Comparison of ENCODE assay signal across 17 cellular contexts in the genomic region with DNA sequence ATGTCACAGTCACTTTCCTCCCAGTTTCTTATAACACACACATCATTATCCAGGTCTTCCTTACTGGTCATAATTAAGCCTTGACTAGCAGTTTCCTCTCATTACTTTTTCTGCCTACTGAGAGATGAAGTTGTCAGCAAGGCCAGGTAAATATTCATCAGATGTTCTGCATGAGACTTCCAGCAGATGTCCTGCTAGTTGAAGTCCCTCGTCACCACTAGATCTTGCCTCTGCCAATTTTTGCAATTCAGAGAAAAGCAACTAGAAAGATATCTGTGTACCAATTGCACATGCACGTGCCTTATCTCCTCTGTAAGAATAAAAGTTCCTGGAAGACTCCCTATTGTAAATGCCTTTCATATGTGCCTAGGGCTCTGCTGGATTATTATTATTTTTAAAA. TPM values are rescaled to one million over a fixed set of nuclear protein-coding genes. Genes with fewer than 3 reads are reported as not detected.
DNase-seq lines count a peak whose midpoint lies in the region; ATAC-seq, FAIRE-seq and TF ChIP-seq lines count a peak whose summit lies in the region.
"Had no signal": no experiment of that assay in that cellular context is flagged by ENCODE, and none has a peak within 500 bp of the region (broad histone marks: within the 10 kb centered on the region; RNA-seq: fewer than 3 reads in every experiment).

No MANE protein-coding gene starts in this region.

- CTCF ChIA-PET in HepG2 (lab: Yijun Ruan, JAX; ENCODE audit: low intra/inter-chr PET ratio, low total read pairs) (no interaction called here), GM12878 (lab: Yijun Ruan, JAX) (interaction anchor here (4.4 kb wide), 1 partner anchor 9 kb away, joined by 17 read pairs; no protein-coding TSS in a partner anchor)

- TF ChIP-seq RAD21 in liver (IDR thresholded peaks at IDR 0.05) (peak; percentile 56 to 63), HepG2 (CRISPR knock-in tag; IDR thresholded peaks at IDR 0.05) (no peak), GM12878 (IDR thresholded peaks at IDR 0.05; ENCODE audit: insufficient read depth, low read depth, low read length) (no peak)

- TF ChIP-seq POLR2A in HepG2 (IDR thresholded peaks at IDR 0.05; ENCODE audit: insufficient read depth in 1 of 2, low read depth in 2 of 2, low read length in 2 of 2) (no peak), GM12878 (IDR thresholded peaks at IDR 0.05; ENCODE audit: low read depth, low read length) (no peak)

- H3K9ac ChIP-seq in liver (ENCODE audit: low read depth in 1 of 2, low read length in 2 of 2) (no peak overlapping the region), HepG2 (ENCODE audit: insufficient read depth, low read depth, low read length) (no peak overlapping the region), GM12878 (ENCODE audit: control insufficient read depth, insufficient read depth, low read length) (no peak overlapping the region)
- H3K9ac ChIP-seq: BLaER1 treated with 17β-estradiol and CSF1 and Interleukin-3, amounts not matched to agents 10 nM and 100 nM had no signal

- DNase-seq in HepG2 (ENCODE audit: low spot score) (no peak), SK-MEL-5 (ENCODE audit: low read depth, low spot score) (peak; percentile 14), GM12878 (ENCODE audit: low read depth, low spot score) (no peak), upper lobe of right lung (no peak), frontal cortex (ENCODE audit: low spot score in 2 of 2) (no peak), activated gamma-delta T cell (lab: John Stamatoyannopoulos, UW) (no peak)
- DNase-seq: Calu3; CD8-positive, alpha-beta T cell; DMS79 treated with DMSO at 0.1 percent for 48 hours; GF-D8; H9 had no signal

- H2AFZ ChIP-seq in HepG2 (ENCODE audit: low read length) (no peak overlapping the region), GM12878 (ENCODE audit: control insufficient read depth, low read depth, low read length) (no peak overlapping the region)

- no peaks in the 10 kb centered on the region for H3K36me3 ChIP-seq in liver (ENCODE audit: control insufficient read depth in 4 of 4, insufficient read depth in 3 of 4, low read depth in 1 of 4, low read length in 3 of 4)
- H3K36me3 ChIP-seq in HepG2 (replicated peaks in 1 of 2; ENCODE audit: control insufficient read depth in 1 of 2, insufficient read depth in 2 of 2, low read length in 2 of 2), result no peaks in the 10 kb centered on the region
- H3K36me3 ChIP-seq in GM12878 (ENCODE audit: control insufficient read depth in 2 of 2, insufficient read depth in 2 of 2, low read length in 1 of 2), result no peaks in the 10 kb centered on the region
- no peaks in the 10 kb centered on the region for H3K36me3 ChIP-seq in upper lobe of right lung
- H3K36me3 ChIP-seq: BLaER1 treated with 17β-estradiol and CSF1 and Interleukin-3, amounts not matched to agents 10 nM and 100 nM had no signal

- intact Hi-C loops in HepG2 (cut with micrococcal nuclease; ENCODE audit: unreplicated experiment) (no loop called here), GM12878 (cut with micrococcal nuclease; ENCODE audit: unreplicated experiment) (no loop called here), upper lobe of right lung (cut with DNase I) (no loop called here)

- H3K27me3 ChIP-seq in liver (ENCODE audit: control insufficient read depth in 4 of 4, insufficient read depth in 4 of 4, low read length in 3 of 4) (no peaks in the 10 kb centered on the region), HepG2 (ENCODE audit: control insufficient read depth in 1 of 2, insufficient read depth in 2 of 2, low read length in 2 of 2) (no peaks in the 10 kb centered on the region), GM12878 (replicated peaks in 1 of 2; ENCODE audit: control insufficient read depth in 2 of 2, insufficient read depth in 2 of 2, low read length in 1 of 2) (no peaks in the 10 kb centered on the region; a peak in 1 of 4 replicates), upper lobe of right lung (no peaks in the 10 kb centered on the region)
- H3K27me3 ChIP-seq: BLaER1 treated with 17β-estradiol and CSF1 and Interleukin-3, amounts not matched to agents 10 nM and 100 nM had no signal

- no peak for FAIRE-seq in HepG2 (lab: Jason Lieb, UNC)
- FAIRE-seq in GM12878 (lab: Jason Lieb, UNC), result peak; percentile 70
- no peak for FAIRE-seq in frontal cortex (lab: Jason Lieb, UNC)
- FAIRE-seq: H1 had no signal

- H3K4me1 ChIP-seq in liver (ENCODE audit: control insufficient read depth in 4 of 4, insufficient read depth in 4 of 4, low read length in 3 of 4) (no peaks in the 10 kb centered on the region), HepG2 (ENCODE audit: insufficient read depth, low read length) (no peaks in the 10 kb centered on the region), GM12878 (ENCODE audit: control insufficient read depth, insufficient read depth, low read length) (no peaks in the 10 kb centered on the region), upper lobe of right lung (no peaks in the 10 kb centered on the region)
- H3K4me1 ChIP-seq: BLaER1 treated with 17β-estradiol and CSF1 and Interleukin-3, amounts not matched to agents 10 nM and 100 nM had no signal

- H3K27ac ChIP-seq in liver (ENCODE audit: low read depth in 1 of 2, low read length in 2 of 2) (no peak overlapping the region), HepG2 (ENCODE audit: extremely low read length, insufficient read depth, low read length) (no peak overlapping the region), GM12878 (ENCODE audit: control insufficient read depth, insufficient read depth) (no peak overlapping the region), upper lobe of right lung (no peak overlapping the region)
- H3K27ac ChIP-seq: BLaER1 treated with 17β-estradiol and CSF1 and Interleukin-3, amounts not matched to agents 10 nM and 100 nM had no signal

- in situ Hi-C loops in HepG2 (cut with HindIII; ENCODE audit: extremely low pct_ligation_motif_present, low pct_unique_long_range_greater_than_20kb), result no loop called here
- in situ Hi-C loops in SK-MEL-5 (cut with HindIII; ENCODE audit: low pct_unique_long_range_greater_than_20kb, low sequenced_read_pairs), result no loop called here
- in situ Hi-C loops in GM12878 (cut with MboI), result no loop called here

- POLR2A ChIA-PET in HepG2 (lab: Yijun Ruan, JAX), result no interaction called here
- POLR2A ChIA-PET in GM12878 (lab: Charles Lee), result no interaction called here

- H3K4me3 ChIP-seq in liver (ENCODE audit: low read depth in 1 of 3, low read length in 3 of 3) (no peak overlapping the region), HepG2 (replicated peaks in 1 of 3; ENCODE audit: insufficient read depth in 1 of 3, low read depth in 2 of 3, low read length in 3 of 3) (no peak overlapping the region), GM12878 (no peak overlapping the region), upper lobe of right lung (no peak overlapping the region)
- H3K4me3 ChIP-seq: BLaER1 treated with 17β-estradiol and CSF1 and Interleukin-3, amounts not matched to agents 10 nM and 100 nM had no signal

- ATAC-seq in HepG2 (no peak), GM12878 (no peak), upper lobe of right lung (no peak)
- ATAC-seq: CD8-positive, alpha-beta T cell had no signal

- H4K20me1 ChIP-seq in HepG2 (ENCODE audit: insufficient read depth, low read length) (no peaks in the 10 kb centered on the region), GM12878 (ENCODE audit: control insufficient read depth, insufficient read depth) (no peaks in the 10 kb centered on the region)
- H4K20me1 ChIP-seq: BLaER1 treated with 17β-estradiol and CSF1 and Interleukin-3, amounts not matched to agents 10 nM and 100 nM had no signal

- RAD21 ChIA-PET in GM12878 (lab: Charles Lee; ENCODE audit: unreplicated experiment), result no interaction called here

- no peaks in the 10 kb centered on the region for H3K79me2 ChIP-seq in HepG2 (ENCODE audit: insufficient read depth, low read length)
- no peaks in the 10 kb centered on the region for H3K79me2 ChIP-seq in GM12878 (ENCODE audit: control insufficient read depth, insufficient read depth, low read length)

- SMC1A ChIA-PET in GM12878 (lab: Charles Lee; ENCODE audit: uncharacterized antibody, unreplicated experiment), result no interaction called here

- H3K4me2 ChIP-seq in HepG2 (ENCODE audit: low read depth, low read length), result no peak overlapping the region
- H3K4me2 ChIP-seq in GM12878 (ENCODE audit: control insufficient read depth, insufficient read depth), result no peak overlapping the region
- H3K4me2 ChIP-seq: BLaER1 treated with 17β-estradiol and CSF1 and Interleukin-3, amounts not matched to agents 10 nM and 100 nM had no signal

- 20% methylated on average over 2 of the region's 2 CpGs for WGBS in liver
- 5% methylated on average over 2 of the region's 2 CpGs for WGBS in HepG2 (ENCODE audit: low lambda C conversion rate)
- WGBS in GM12878 (ENCODE audit: insufficient coverage, insufficient replicate concordance, low lambda C conversion rate, missing lambda C conversion rate), result 0% methylated on average over 2 of the region's 2 CpGs

- TF ChIP-seq CTCF in liver (IDR thresholded peaks at IDR 0.05; ENCODE audit: low read depth, low read length, missing input control) (no peak), HepG2 (CRISPR knock-in tag; IDR thresholded peaks at IDR 0.05) (no peak), GM12878 (IDR thresholded peaks at IDR 0.05 in 2 of 3, conservative IDR thresholded peaks at IDR 0.05 in 1 of 3; ENCODE audit: control insufficient read depth in 2 of 3, extremely low read depth in 1 of 3, insufficient read depth in 1 of 3, low read depth in 3 of 3, low read length in 3 of 3) (no peak), upper lobe of right lung (IDR thresholded peaks at IDR 0.05) (no peak)

- TF ChIP-seq EP300 in HepG2 (IDR thresholded peaks at IDR 0.05; ENCODE audit: low read depth in 2 of 2, low read length in 2 of 2) (no peak), HepG2 (CRISPR knock-in tag; IDR thresholded peaks at IDR 0.05; ENCODE audit: borderline replicate concordance) (no peak), GM12878 (IDR thresholded peaks at IDR 0.05; ENCODE audit: borderline replicate concordance in 1 of 2, control insufficient read depth in 1 of 2, low read depth in 2 of 2, low read length in 2 of 2) (no peak)

- H3K9me3 ChIP-seq in liver (ENCODE audit: control insufficient read depth in 4 of 4, low read length in 3 of 4) (no peaks in the 10 kb centered on the region), HepG2 (ENCODE audit: low read length) (no peaks in the 10 kb centered on the region), GM12878 (replicated peaks; ENCODE audit: control insufficient read depth, insufficient read depth, low read length) (no peaks in the 10 kb centered on the region), upper lobe of right lung (no peaks in the 10 kb centered on the region)
- H3K9me3 ChIP-seq: BLaER1 treated with 17β-estradiol and CSF1 and Interleukin-3, amounts not matched to agents 10 nM and 100 nM had no signal

- BruUV-seq in HepG2 (replicated peaks; lab: Mats Ljungman, UMichigan) (no TSS peak), GM12878 (replicated peaks; lab: Mats Ljungman, UMichigan) (no TSS peak)

RNA-seq across cellular contexts. Expression of a gene that starts 18.3 kb away (rescaled TPM):
- total RNA-seq in liver (10 to 100 TPM in 1 of 2 donors, under 1 TPM in 1; 0.08 to 17.2 TPM), HepG2 (2016; rRNA removed; fragmentation: Illumina TruSeq; extraction: Trizol) (not detected in 2 replicates), GM12878 (2014; rRNA removed) (0.06 and 0.38 TPM in 2 replicates), GM12878 (2014; rRNA removed; fragmentation: Illumina TruSeq; extraction: Trizol) (0.09 and 0.14 TPM in 2 replicates), GM12878 (2021) (0.35 and 0.38 TPM in 2 replicates), upper lobe of right lung (146 TPM), frontal cortex (0.41 TPM)
- polyA plus RNA-seq in liver (under 1 TPM in 1 of 2 donors, not detected in 1; 0.48 TPM), HepG2 (2011; rRNA removed) (not detected in 2 replicates), GM12878 (2011; rRNA removed) (0.58 and 0.99 TPM in 2 replicates), GM12878 (2014; fragmentation: Illumina TruSeq; extraction: Trizol) (0.16 TPM in 1 of 2 replicates, not detected in the other), GM12878 (2014; fragmentation: Nextera tagmentation; extraction: Ambion mirVana) (under 1 TPM in 1 of 2 experiments, not detected in 1; 0.62 TPM), GM12878 (2014; rRNA removed) (0.18 and 0.19 TPM in 2 replicates), GM12878 (2016; fragmentation: Nextera tagmentation; extraction: Ambion mirVana) (1 to 10 TPM; 1.4 to 1.8 TPM)
- total RNA-seq in HepG2 (2016; cell fraction: cytosol; rRNA removed; fragmentation: Illumina TruSeq; extraction: Trizol; ENCODE audit: low read depth), result not detected in 2 replicates
- not detected in 2 replicates for total RNA-seq in HepG2 (2016; cell fraction: insoluble cytoplasmic fraction; rRNA removed; fragmentation: Illumina TruSeq; extraction: Trizol)
- not detected in 2 replicates for total RNA-seq in HepG2 (2016; cell fraction: membrane; rRNA removed; fragmentation: Illumina TruSeq; extraction: Trizol)
- not detected in 2 replicates for total RNA-seq in HepG2 (2016; cell fraction: nucleus; rRNA removed; fragmentation: Illumina TruSeq; extraction: Trizol)
- not detected in 2 replicates for polyA plus RNA-seq in HepG2 (2011; cell fraction: cytosol; rRNA removed)
- not detected in 2 replicates for polyA plus RNA-seq in HepG2 (2011; cell fraction: nucleus; rRNA removed)
- not detected in 2 replicates for polyA plus RNA-seq in HepG2 (2012)
- polyA plus RNA-seq in HepG2 (2016; cell fraction: cytosol; fragmentation: Illumina TruSeq; extraction: Trizol; ENCODE audit: low read depth), result not detected in 2 replicates
- polyA plus RNA-seq in HepG2 (2016; cell fraction: insoluble cytoplasmic fraction; fragmentation: Illumina TruSeq; extraction: Trizol; ENCODE audit: low read depth), result not detected in 2 replicates
- polyA plus RNA-seq in HepG2 (2016; cell fraction: membrane; fragmentation: Illumina TruSeq; extraction: Trizol; ENCODE audit: low read depth), result not detected in 2 replicates
- polyA plus RNA-seq in HepG2 (2016; cell fraction: nucleus; fragmentation: Illumina TruSeq; extraction: Trizol; ENCODE audit: insufficient read depth, low read depth), result not detected in 2 replicates
- polyA minus RNA-seq in HepG2 (2011; rRNA and poly(A)+ RNA removed; ENCODE audit: low replicate concordance), result not detected in 2 replicates
- polyA minus RNA-seq in HepG2 (2011; cell fraction: cytosol; rRNA and poly(A)+ RNA removed), result not detected in 2 replicates
- polyA minus RNA-seq in HepG2 (2011; cell fraction: nucleus; rRNA and poly(A)+ RNA removed), result not detected in 2 replicates
- not detected in 2 replicates for total RNA-seq in SK-MEL-5 (2014; rRNA removed; shearing (Covaris generic))
- 0.14 and 1.1 TPM in 2 replicates for polyA plus RNA-seq in SK-MEL-5 (2015; cell fraction: cytosol; rRNA removed)
- 7.0 TPM in 1 of 2 replicates, not detected in the other for polyA plus RNA-seq in SK-MEL-5 (2015; cell fraction: nucleus; rRNA removed)
- not detected in 2 replicates for total RNA-seq in GM12878 (2013; cell fraction: nucleolus; rRNA removed)
- 1.5 TPM for polyA plus RNA-seq in GM12878 (2011; ENCODE audit: low read depth)
- 1.5 and 1.6 TPM in 2 replicates for polyA plus RNA-seq in GM12878 (2011; cell fraction: cytosol; rRNA removed)
- 1.6 and 2.1 TPM in 2 replicates for polyA plus RNA-seq in GM12878 (2011; cell fraction: nucleus; rRNA removed)
- polyA plus RNA-seq in GM12878 (2012), result 1.3 and 1.7 TPM in 2 replicates
- polyA minus RNA-seq in GM12878 (2011; rRNA and poly(A)+ RNA removed), result 1.2 TPM in 2 replicates
- polyA minus RNA-seq in GM12878 (2011; cell fraction: cytosol; rRNA and poly(A)+ RNA removed), result not detected in 2 replicates
- 0.85 and 1.3 TPM in 2 replicates for polyA minus RNA-seq in GM12878 (2011; cell fraction: nucleus; rRNA and poly(A)+ RNA removed)
- total RNA-seq: A172; B cell; Calu3; CD8-positive, alpha-beta T cell; HT-29 had no signal

RNA-seq across cellular contexts. Expression of a gene that starts 51.6 kb away (rescaled TPM):
- total RNA-seq in liver (under 1 TPM; 0.14 to 0.17 TPM), HepG2 (2016; rRNA removed; fragmentation: Illumina TruSeq; extraction: Trizol) (not detected in 2 replicates), GM12878 (2014; rRNA removed) (not detected in 2 replicates), GM12878 (2014; rRNA removed; fragmentation: Illumina TruSeq; extraction: Trizol) (not detected in 2 replicates), GM12878 (2021) (not detected in 2 replicates), upper lobe of right lung (1.7 TPM), frontal cortex (115 TPM)
- polyA plus RNA-seq in liver (under 1 TPM; 0.15 to 0.25 TPM), HepG2 (2011; rRNA removed) (not detected in 2 replicates), GM12878 (2011; rRNA removed) (0.27 and 0.37 TPM in 2 replicates), GM12878 (2014; fragmentation: Illumina TruSeq; extraction: Trizol) (not detected in 2 replicates), GM12878 (2014; fragmentation: Nextera tagmentation; extraction: Ambion mirVana) (not detected), GM12878 (2014; rRNA removed) (0.01 and 0.04 TPM in 2 replicates), GM12878 (2016; fragmentation: Nextera tagmentation; extraction: Ambion mirVana) (not detected)
- total RNA-seq in HepG2 (2016; cell fraction: cytosol; rRNA removed; fragmentation: Illumina TruSeq; extraction: Trizol; ENCODE audit: low read depth), result not detected in 2 replicates
- total RNA-seq in HepG2 (2016; cell fraction: insoluble cytoplasmic fraction; rRNA removed; fragmentation: Illumina TruSeq; extraction: Trizol), result not detected in 2 replicates
- not detected in 2 replicates for total RNA-seq in HepG2 (2016; cell fraction: membrane; rRNA removed; fragmentation: Illumina TruSeq; extraction: Trizol)
- not detected in 2 replicates for total RNA-seq in HepG2 (2016; cell fraction: nucleus; rRNA removed; fragmentation: Illumina TruSeq; extraction: Trizol)
- polyA plus RNA-seq in HepG2 (2011; cell fraction: cytosol; rRNA removed), result not detected in 2 replicates
- not detected in 2 replicates for polyA plus RNA-seq in HepG2 (2011; cell fraction: nucleus; rRNA removed)
- not detected in 2 replicates for polyA plus RNA-seq in HepG2 (2012)
- polyA plus RNA-seq in HepG2 (2016; cell fraction: cytosol; fragmentation: Illumina TruSeq; extraction: Trizol; ENCODE audit: low read depth), result not detected in 2 replicates
- not detected in 2 replicates for polyA plus RNA-seq in HepG2 (2016; cell fraction: insoluble cytoplasmic fraction; fragmentation: Illumina TruSeq; extraction: Trizol; ENCODE audit: low read depth)
- polyA plus RNA-seq in HepG2 (2016; cell fraction: membrane; fragmentation: Illumina TruSeq; extraction: Trizol; ENCODE audit: low read depth), result not detected in 2 replicates
- not detected in 2 replicates for polyA plus RNA-seq in HepG2 (2016; cell fraction: nucleus; fragmentation: Illumina TruSeq; extraction: Trizol; ENCODE audit: insufficient read depth, low read depth)
- polyA minus RNA-seq in HepG2 (2011; rRNA and poly(A)+ RNA removed; ENCODE audit: low replicate concordance), result not detected in 2 replicates
- not detected in 2 replicates for polyA minus RNA-seq in HepG2 (2011; cell fraction: cytosol; rRNA and poly(A)+ RNA removed)
- not detected in 2 replicates for polyA minus RNA-seq in HepG2 (2011; cell fraction: nucleus; rRNA and poly(A)+ RNA removed)
- 1.5 and 1.7 TPM in 2 replicates for total RNA-seq in SK-MEL-5 (2014; rRNA removed; shearing (Covaris generic))
- 6.6 and 7.1 TPM in 2 replicates for polyA plus RNA-seq in SK-MEL-5 (2015; cell fraction: cytosol; rRNA removed)
- 1.1 and 2.3 TPM in 2 replicates for polyA plus RNA-seq in SK-MEL-5 (2015; cell fraction: nucleus; rRNA removed)
- 0.34 and 0.42 TPM in 2 replicates for total RNA-seq in GM12878 (2013; cell fraction: nucleolus; rRNA removed)
- 0.34 TPM for polyA plus RNA-seq in GM12878 (2011; ENCODE audit: low read depth)
- polyA plus RNA-seq in GM12878 (2011; cell fraction: cytosol; rRNA removed), result 0.18 and 0.22 TPM in 2 replicates
- 0.39 and 0.79 TPM in 2 replicates for polyA plus RNA-seq in GM12878 (2011; cell fraction: nucleus; rRNA removed)
- polyA plus RNA-seq in GM12878 (2012), result 0.10 and 0.18 TPM in 2 replicates
- polyA minus RNA-seq in GM12878 (2011; rRNA and poly(A)+ RNA removed), result 0.15 and 0.37 TPM in 2 replicates
- not detected in 2 replicates for polyA minus RNA-seq in GM12878 (2011; cell fraction: cytosol; rRNA and poly(A)+ RNA removed)
- polyA minus RNA-seq in GM12878 (2011; cell fraction: nucleus; rRNA and poly(A)+ RNA removed), result 0.10 and 0.12 TPM in 2 replicates
- total RNA-seq: Calu3; CD8-positive, alpha-beta T cell; HT-29 had no signal

Comparison
In these comparisons a context has a peak if more than half of its experiments do, and no peak if none do; other contexts are left out.
1. RNA of a gene that starts 51.6 kb away (total RNA-seq): 115 TPM in frontal cortex (single experiment); 1.5 to 1.7 TPM in SK-MEL-5, 1.7 TPM in upper lobe of right lung (single experiment), 0.14 to 0.17 TPM in liver, not detected in HepG2 and 0.34 to 0.42 TPM in GM12878; every median in the first group is over 10 times any median in the second.